15 cellular contexts compared by ENCODE assay signal in genomic region chr1:65207317-65207716, GRCh38. TPM values are rescaled to one million over a fixed set of nuclear protein-coding genes. Genes with fewer than 3 reads are reported as not detected.
DNase-seq lines count a peak whose midpoint lies in the region; ATAC-seq and TF ChIP-seq lines count a peak whose summit lies in the region.
"Had no signal": no experiment of that assay in that cellular context is flagged by ENCODE, and none has a peak within 500 bp of the region (broad histone marks: within the 10 kb centered on the region; RNA-seq: fewer than 3 reads in every experiment).

No MANE protein-coding gene starts in this region.

- ATAC-seq in DND-41 (ENCODE audit: insufficient read depth, low read depth) (peak; percentile 91), GM19023 (IDR thresholded peaks at IDR 0.05; ENCODE audit: unreplicated experiment) (peak; percentile 62), HG02798 (IDR thresholded peaks at IDR 0.05; ENCODE audit: poor library complexity, unreplicated experiment) (peak; percentile 70)
- ATAC-seq: Panc1, right cardiac atrium had no signal

- no peak overlapping the region for H3K4me3 ChIP-seq in DND-41 (ENCODE audit: low read depth in 1 of 2, low read length in 2 of 2)
- H3K4me3 ChIP-seq in sigmoid colon, result no peak overlapping the region
- H3K4me3 ChIP-seq: ascending aorta, esophagus squamous epithelium, lung had no signal

- peak overlapping the region; percentile 42; the same call in 1 of the 2 replicates for H3K4me2 ChIP-seq in DND-41 (ENCODE audit: insufficient read depth, low read length)

- H3K27ac ChIP-seq in DND-41 (ENCODE audit: low read length) (no peak overlapping the region), sigmoid colon (no peak overlapping the region)
- H3K27ac ChIP-seq: ascending aorta, esophagus squamous epithelium had no signal

- no peak for TF ChIP-seq POLR2A in sigmoid colon (IDR thresholded peaks at IDR 0.05)

- no peak overlapping the region for H3K9ac ChIP-seq in DND-41 (ENCODE audit: low read depth, low read length)

- DNase-seq in DND-41, result peak; percentile 62
- peak; percentile 45 to 55 for DNase-seq in Kasumi-1 (lab: John Stamatoyannopoulos, UW)
- DNase-seq in DMS153 treated with DMSO at 0.1 percent for 48 hours (lab: John Stamatoyannopoulos, UW; ENCODE audit: unreplicated experiment), result no peak
- no peak for DNase-seq in LoVo (ENCODE audit: low spot score)
- no peak for DNase-seq in sigmoid colon
- no peak for DNase-seq in NCI-H82 (lab: John Stamatoyannopoulos, UW)
- DNase-seq: COR-L47, esophagus squamous epithelium, NCI-H1048, right cardiac atrium had no signal

- no peaks in the 10 kb centered on the region for H3K36me3 ChIP-seq in DND-41 (ENCODE audit: insufficient read depth, low read length)
- H3K36me3 ChIP-seq in sigmoid colon, result no peaks in the 10 kb centered on the region
- H3K36me3 ChIP-seq: ascending aorta, esophagus squamous epithelium had no signal

- no peaks in the 10 kb centered on the region for H4K20me1 ChIP-seq in DND-41 (ENCODE audit: insufficient read depth, low read length)

- H3K9me3 ChIP-seq in DND-41 (ENCODE audit: insufficient read depth, low read length, severe bottlenecking) (no peaks in the 10 kb centered on the region), sigmoid colon (no peaks in the 10 kb centered on the region)
- H3K9me3 ChIP-seq: ascending aorta, esophagus squamous epithelium had no signal

- WGBS in sigmoid colon, 2 donors, result 44 to 87% methylated on average over 4 of the region's 4 CpGs

- no peaks in the 10 kb centered on the region for H3K79me2 ChIP-seq in DND-41 (ENCODE audit: insufficient read depth, low read length)

- intact Hi-C loops in sigmoid colon (cut with DNase I), result no loop called here

- no peak overlapping the region for H2AFZ ChIP-seq in DND-41 (ENCODE audit: low read depth, low read length)

- TF ChIP-seq CTCF in DND-41 (IDR thresholded peaks at IDR 0.05; ENCODE audit: borderline replicate concordance, extremely low read depth, low read length, poor library complexity, severe bottlenecking) (no peak), sigmoid colon (IDR thresholded peaks at IDR 0.05) (no peak)

- peaks cover 6% of the 10 kb centered on the region; the same call in 1 of the 2 replicates for H3K4me1 ChIP-seq in DND-41 (ENCODE audit: insufficient read depth, low read length)
- peaks cover 0 to 13% (median 3%) of the 10 kb centered on the region in 4 donors for H3K4me1 ChIP-seq in sigmoid colon

- no peak for TF ChIP-seq EP300 in sigmoid colon (IDR thresholded peaks at IDR 0.05)

- no peaks in the 10 kb centered on the region for H3K27me3 ChIP-seq in DND-41 (ENCODE audit: insufficient read depth, low read length, poor library complexity)
- no peaks in the 10 kb centered on the region for H3K27me3 ChIP-seq in sigmoid colon
- H3K27me3 ChIP-seq: ascending aorta, esophagus squamous epithelium had no signal

RNA-seq across cellular contexts. Expression of gene AK4, which starts 59.3 kb away (rescaled TPM):
- total RNA-seq in sigmoid colon, result 10 to 100 TPM; 37.8 to 74.1 (median 46.2) TPM
- 10 to 100 TPM in 2 of 3 donors, 1 to 10 TPM in 1; 9.7 to 13.5 (median 10.8) TPM for polyA plus RNA-seq in sigmoid colon

Comparison
In these comparisons a context has a peak if more than half of its experiments do, and no peak if none do; other contexts are left out.
1. DNase-seq: peak in DND-41 (single experiment) and Kasumi-1 (2 of 2); none in DMS153 treated with DMSO at 0.1 percent for 48 hours (single experiment), LoVo (single experiment), sigmoid colon (single experiment) and NCI-H82 (single experiment).
2. Peak in every context shown above with its lines, with median percentiles within 50 percentile points of each other: ATAC-seq.